11 cellular contexts compared by ENCODE assay signal in genomic region chr4:140807491-140808257, GRCh38. TPM values are rescaled to one million over a fixed set of nuclear protein-coding genes. Genes with fewer than 3 reads are reported as not detected.
DNase-seq lines count a peak whose midpoint lies in the region; ATAC-seq and TF ChIP-seq lines count a peak whose summit lies in the region.
"Had no signal": no experiment of that assay in that cellular context is flagged by ENCODE, and none has a peak within 500 bp of the region (broad histone marks: within the 10 kb centered on the region; RNA-seq: fewer than 3 reads in every experiment).

No MANE protein-coding gene starts in this region.

- H3K79me2 ChIP-seq in neural progenitor cell (ENCODE audit: low read depth) = no peaks in the 10 kb centered on the region

- H3K9me3 Mint-ChIP-seq in dendritic cell treated with granulocyte-macrophage colony-stimulating factor and Interleukin-4, amounts not matched to agents 40 ng/mL and 50 ng/mL, for 4 days = peaks cover 8% of the 10 kb centered on the region
- H3K9me3 Mint-ChIP-seq in neural progenitor cell = no peaks in the 10 kb centered on the region
- H3K9me3 Mint-ChIP-seq: natural killer cell treated with Interleukin-12 subunit alpha and Interleukin-12 subunit beta and Interleukin-15 and Interleukin-18, amount 100 ng/mL, for 72 hours had no signal

- no peak overlapping the region for H2AFZ ChIP-seq in neural progenitor cell (replicated peaks)

- H3K4me1 Mint-ChIP-seq in dendritic cell treated with granulocyte-macrophage colony-stimulating factor and Interleukin-4, amounts not matched to agents 40 ng/mL and 50 ng/mL, for 4 days (ENCODE audit: low read depth) = peaks cover 52% of the 10 kb centered on the region
- H3K4me1 Mint-ChIP-seq in neural progenitor cell = peaks cover 6% of the 10 kb centered on the region

- TF ChIP-seq CTCF in BJ (IDR thresholded peaks at IDR 0.05; ENCODE audit: insufficient read depth, low read depth, low read length) (no peak), neural progenitor cell (IDR thresholded peaks at IDR 0.05) (no peak), stomach (IDR thresholded peaks at IDR 0.05) (no peak)

- H3F3A ChIP-seq in neural progenitor cell (ENCODE audit: low read depth) = no peaks in the 10 kb centered on the region

- CTCF ChIA-PET in BJ (lab: Yijun Ruan, JAX) = interaction anchor here (0.5 kb wide), 1 partner anchor 17 kb away, joined by 3 read pairs; no protein-coding TSS in a partner anchor

- H3K36me3 ChIP-seq in BJ (ENCODE audit: control insufficient read depth, insufficient read depth, low read length) = no peaks in the 10 kb centered on the region
- H3K36me3 ChIP-seq in neural progenitor cell = no peaks in the 10 kb centered on the region
- H3K36me3 ChIP-seq in stomach = no peaks in the 10 kb centered on the region
- H3K36me3 ChIP-seq: breast epithelium had no signal

- no peaks in the 10 kb centered on the region for H3K36me3 Mint-ChIP-seq in dendritic cell treated with granulocyte-macrophage colony-stimulating factor and Interleukin-4, amounts not matched to agents 40 ng/mL and 50 ng/mL, for 4 days (ENCODE audit: low read depth)
- H3K36me3 Mint-ChIP-seq in neural progenitor cell = no peaks in the 10 kb centered on the region
- H3K36me3 Mint-ChIP-seq: natural killer cell treated with Interleukin-12 subunit alpha and Interleukin-12 subunit beta and Interleukin-15 and Interleukin-18, amount 100 ng/mL, for 72 hours had no signal

- H3K27ac Mint-ChIP-seq in dendritic cell treated with granulocyte-macrophage colony-stimulating factor and Interleukin-4, amounts not matched to agents 40 ng/mL and 50 ng/mL, for 4 days = peak overlapping the region; percentile 42
- H3K27ac Mint-ChIP-seq in neural progenitor cell = no peak overlapping the region
- H3K27ac Mint-ChIP-seq: natural killer cell treated with Interleukin-12 subunit alpha and Interleukin-12 subunit beta and Interleukin-15 and Interleukin-18, amount 100 ng/mL, for 72 hours had no signal

- no peak overlapping the region for H3K4me3 ChIP-seq in BJ (ENCODE audit: low read depth, low read length)
- no peak overlapping the region for H3K4me3 ChIP-seq in neural progenitor cell
- H3K4me3 ChIP-seq in stomach = no peak overlapping the region
- H3K4me3 ChIP-seq: breast epithelium had no signal

- no peak overlapping the region for H3K4me3 Mint-ChIP-seq in dendritic cell treated with granulocyte-macrophage colony-stimulating factor and Interleukin-4, amounts not matched to agents 40 ng/mL and 50 ng/mL, for 4 days
- no peak overlapping the region for H3K4me3 Mint-ChIP-seq in neural progenitor cell
- H3K4me3 Mint-ChIP-seq: natural killer cell treated with Interleukin-12 subunit alpha and Interleukin-12 subunit beta and Interleukin-15 and Interleukin-18, amount 100 ng/mL, for 72 hours had no signal

- peaks cover 10% of the 10 kb centered on the region for H3K27me3 ChIP-seq in BJ (ENCODE audit: control insufficient read depth, insufficient read depth, low read length)
- peaks cover 2% of the 10 kb centered on the region for H3K27me3 ChIP-seq in neural progenitor cell
- no peaks in the 10 kb centered on the region for H3K27me3 ChIP-seq in stomach
- H3K27me3 ChIP-seq: breast epithelium had no signal

- 51 to 58% (median 55%) methylated on average over 6 of the region's 6 CpGs for WGBS in stomach, 5 donors

- H3K27ac ChIP-seq in neural progenitor cell = no peak overlapping the region
- H3K27ac ChIP-seq in stomach = peak overlapping the region in 1 of 5 donors; percentile 62
- H3K27ac ChIP-seq: breast epithelium had no signal

- peak; percentile 22 for DNase-seq in BJ (ENCODE audit: low read depth)
- DNase-seq in neural progenitor cell (ENCODE audit: low spot score) = no peak
- no peak for DNase-seq in stimulated activated CD8-positive, alpha-beta memory T cell treated with anti-CD3 and anti-CD28 coated beads, Interleukin-4, amount 100 ng/mL, for 48 hours
- DNase-seq in stomach = no peak
- no peak for DNase-seq in activated gamma-delta T cell treated with Interleukin-2 at 50 U/mL for 16 hours
- DNase-seq: PC-3 had no signal

- POLR2A ChIA-PET in BJ (lab: Charles Lee) = no interaction called here

- H4K20me1 ChIP-seq in neural progenitor cell (ENCODE audit: low read depth) = no peaks in the 10 kb centered on the region

- H3K27me3 Mint-ChIP-seq in dendritic cell treated with granulocyte-macrophage colony-stimulating factor and Interleukin-4, amounts not matched to agents 40 ng/mL and 50 ng/mL, for 4 days = peaks cover 4% of the 10 kb centered on the region
- H3K27me3 Mint-ChIP-seq in neural progenitor cell (ENCODE audit: insufficient read depth, low read depth) = peaks cover 6% of the 10 kb centered on the region

- no peak for TF ChIP-seq POLR2A in stomach (IDR thresholded peaks at IDR 0.05)

- ATAC-seq in GM19463 (IDR thresholded peaks at IDR 0.05; ENCODE audit: unreplicated experiment) = peak; percentile 70
- peak; percentile 83 for ATAC-seq in HG03280 (IDR thresholded peaks at IDR 0.05; ENCODE audit: unreplicated experiment)
- ATAC-seq: natural killer cell treated with Interleukin-12 subunit alpha and Interleukin-12 subunit beta and Interleukin-15 and Interleukin-18, amount 100 ng/mL, for 72 hours; PC-3 had no signal

- no peak for TF ChIP-seq EP300 in stomach (IDR thresholded peaks at IDR 0.05)

- no peaks in the 10 kb centered on the region for H3K9me3 ChIP-seq in neural progenitor cell (ENCODE audit: low read depth)
- H3K9me3 ChIP-seq in stomach = no peaks in the 10 kb centered on the region
- H3K9me3 ChIP-seq: breast epithelium had no signal

- intact Hi-C loops in dendritic cell treated with granulocyte-macrophage colony-stimulating factor and Interleukin-4, amounts not matched to agents 40 ng/mL and 50 ng/mL, for 4 days (cut with micrococcal nuclease) = no loop called here
- intact Hi-C loops in stomach (cut with DNase I; ENCODE audit: low total_unique reads) = no loop called here

- no peaks in the 10 kb centered on the region for H3K4me1 ChIP-seq in neural progenitor cell
- H3K4me1 ChIP-seq in stomach = peaks cover 0 to 11% (median 5%) of the 10 kb centered on the region in 4 donors
- H3K4me1 ChIP-seq: breast epithelium had no signal

- H3K9ac ChIP-seq in neural progenitor cell = no peak overlapping the region

- H3K4me2 ChIP-seq in neural progenitor cell = no peak overlapping the region

RNA-seq across cellular contexts. Expression of gene TBC1D9, which starts 51.5 kb away (rescaled TPM):
- polyA plus RNA-seq in BJ (2011; rRNA removed) = 12.0 and 12.5 TPM in 2 replicates
- 15.7 and 17.1 TPM in 2 replicates for polyA minus RNA-seq in BJ (2011; rRNA and poly(A)+ RNA removed)
- 8.8 and 11.3 TPM in 2 replicates for total RNA-seq in neural progenitor cell (ENCODE audit: low replicate concordance)
- total RNA-seq in stomach = 10 to 100 TPM; 12.1 to 38.2 (median 19.4) TPM
- 10 to 100 TPM in 2 of 3 donors, 1 to 10 TPM in 1; 4.9 to 12.2 (median 11.5) TPM for polyA plus RNA-seq in stomach
